In genomic region chr2:10327896-10328666, GRCh38 we compare ENCODE assay signal across 13 cellular contexts. TPM values are rescaled to one million over a fixed set of nuclear protein-coding genes. Genes with fewer than 3 reads are reported as not detected.
DNase-seq lines count a peak whose midpoint lies in the region; ATAC-seq and TF ChIP-seq lines count a peak whose summit lies in the region.
"Had no signal": no experiment of that assay in that cellular context is flagged by ENCODE, and none has a peak within 500 bp of the region (broad histone marks: within the 10 kb centered on the region; RNA-seq: fewer than 3 reads in every experiment).

No MANE protein-coding gene starts in this region.

- no peaks in the 10 kb centered on the region for H3K27me3 Mint-ChIP-seq in stimulated activated naive CD8-positive, alpha-beta T cell treated with anti-CD3 and anti-CD28 coated beads, Interleukin-15, amount 100 ng/mL, for 72 hours
- no peaks in the 10 kb centered on the region for H3K27me3 Mint-ChIP-seq in central memory CD8-positive, alpha-beta T cell

- no peak overlapping the region for H3K27ac Mint-ChIP-seq in stimulated activated naive CD8-positive, alpha-beta T cell treated with anti-CD3 and anti-CD28 coated beads, Interleukin-15, amount 100 ng/mL, for 72 hours
- peak overlapping the region; percentile 99 for H3K27ac Mint-ChIP-seq in central memory CD8-positive, alpha-beta T cell (ENCODE audit: low read depth)

- no peak overlapping the region for H3K4me2 ChIP-seq in Karpas-422 (ENCODE audit: low read depth, low read length, poor library complexity, severe bottlenecking)

- H3K4me1 ChIP-seq in vagina (peaks cover 63% of the 10 kb centered on the region), Karpas-422 (ENCODE audit: low read length) (peaks cover 22% of the 10 kb centered on the region)

- no peak for TF ChIP-seq CTCF in vagina (IDR thresholded peaks at IDR 0.05)

- no peaks in the 10 kb centered on the region for H3K9me3 ChIP-seq in vagina
- H3K9me3 ChIP-seq in Karpas-422 (ENCODE audit: low read length), result no peaks in the 10 kb centered on the region
- H3K9me3 ChIP-seq: SJSA1 had no signal

- H3K36me3 ChIP-seq in vagina, result no peaks in the 10 kb centered on the region
- H3K36me3 ChIP-seq in Karpas-422 (ENCODE audit: insufficient read depth, low read length), result no peaks in the 10 kb centered on the region
- H3K36me3 ChIP-seq: SJSA1 had no signal

- H2AFZ ChIP-seq in Karpas-422 (ENCODE audit: low read length), result no peak overlapping the region

- ATAC-seq in stimulated activated naive CD8-positive, alpha-beta T cell treated with anti-CD3 and anti-CD28 coated beads, Interleukin-15, Interleukin-2, amounts not matched to agents 100 U/mL and 50 U/mL, for 24 hours, result no peak
- no peak for ATAC-seq in stimulated activated naive CD8-positive, alpha-beta T cell treated with anti-CD3 and anti-CD28 coated beads, Interleukin-15, amount 100 ng/mL, for 72 hours
- ATAC-seq in central memory CD8-positive, alpha-beta T cell (replicated peaks; ENCODE audit: extremely low read depth, poor library complexity, severe bottlenecking), result no peak
- no peak for ATAC-seq in GM21390 (IDR thresholded peaks at IDR 0.05; ENCODE audit: unreplicated experiment)

- no peak for TF ChIP-seq POLR2A in vagina (IDR thresholded peaks at IDR 0.05)

- H3K27me3 ChIP-seq in vagina (no peaks in the 10 kb centered on the region), Karpas-422 (ENCODE audit: low read length) (no peaks in the 10 kb centered on the region; the same call in 1 of the 2 replicates)
- H3K27me3 ChIP-seq: SJSA1 had no signal

- H3K27ac ChIP-seq in vagina, result no peak overlapping the region
- no peak overlapping the region for H3K27ac ChIP-seq in Karpas-422 (ENCODE audit: low read length)
- H3K27ac ChIP-seq: SJSA1 had no signal

- H3K79me2 ChIP-seq in Karpas-422 (ENCODE audit: low read length), result no peaks in the 10 kb centered on the region

- peak overlapping the region in 1 of 2 donors; percentile 41 for H3K4me3 Mint-ChIP-seq in stimulated activated naive CD8-positive, alpha-beta T cell treated with anti-CD3 and anti-CD28 coated beads, Interleukin-15, amount 100 ng/mL, for 72 hours
- H3K4me3 Mint-ChIP-seq in central memory CD8-positive, alpha-beta T cell, result no peak overlapping the region

- intact Hi-C loops in vagina (cut with DNase I), result no loop called here

- H3K4me3 ChIP-seq in vagina (no peak overlapping the region), Karpas-422 (ENCODE audit: low read length) (no peak overlapping the region)
- H3K4me3 ChIP-seq: SJSA1 had no signal

- H4K20me1 ChIP-seq in Karpas-422 (ENCODE audit: insufficient read depth, low read depth, low read length), result 0 out of 2 replicates have a peak, but pooled peaks cover 10% of the 10 kb centered on the region

- H3K4me1 Mint-ChIP-seq in stimulated activated naive CD8-positive, alpha-beta T cell treated with anti-CD3 and anti-CD28 coated beads, Interleukin-15, amount 100 ng/mL, for 72 hours, result peaks cover 100% of the 10 kb centered on the region
- peaks cover 87% of the 10 kb centered on the region for H3K4me1 Mint-ChIP-seq in central memory CD8-positive, alpha-beta T cell

- no peaks in the 10 kb centered on the region for H3K9me3 Mint-ChIP-seq in stimulated activated naive CD8-positive, alpha-beta T cell treated with anti-CD3 and anti-CD28 coated beads, Interleukin-15, amount 100 ng/mL, for 72 hours
- no peaks in the 10 kb centered on the region for H3K9me3 Mint-ChIP-seq in central memory CD8-positive, alpha-beta T cell

- peaks cover 14% of the 10 kb centered on the region for H3K36me3 Mint-ChIP-seq in central memory CD8-positive, alpha-beta T cell (ENCODE audit: insufficient read depth)

- DNase-seq in stimulated activated naive CD8-positive, alpha-beta T cell treated with anti-CD3 and anti-CD28 coated beads, Interleukin-15, Interleukin-2, amounts not matched to agents 100 U/mL and 50 U/mL, for 24 hours, result peak; percentile 19
- no peak for DNase-seq in stimulated activated naive CD8-positive, alpha-beta T cell treated with anti-CD3 and anti-CD28 coated beads, Interleukin-15, amount 100 ng/mL, for 72 hours
- peak; percentile 74 for DNase-seq in NCI-H345 (lab: John Stamatoyannopoulos, UW)
- no peak for DNase-seq in central memory CD8-positive, alpha-beta T cell (ENCODE audit: low spot score in 2 of 2)
- no peak for DNase-seq in vagina (ENCODE audit: extremely low spot score in 2 of 2)
- no peak for DNase-seq in Karpas-422
- DNase-seq in EL, result no peak
- DNase-seq: DND-41; effector CD4-positive, alpha-beta T cell; head of caudate nucleus; NCI-H1930 had no signal

- no peaks in the 10 kb centered on the region for H3K9me2 ChIP-seq in Karpas-422 (replicated peaks; ENCODE audit: insufficient read depth, low read length)

- H3K9ac ChIP-seq in Karpas-422 (ENCODE audit: low read length), result no peak overlapping the region

RNA-seq across cellular contexts. Expression of gene HPCAL1, which starts 25.4 kb away (rescaled TPM):
- total RNA-seq in vagina, result 43.7 TPM
- total RNA-seq in Karpas-422 (2014; rRNA removed; shearing (Covaris generic); ENCODE audit: low replicate concordance), result 5.0 and 6.6 TPM in 2 replicates

Comparison
In these comparisons a context has a peak if more than half of its experiments do, and no peak if none do; other contexts are left out.
1. DNase-seq: peak in stimulated activated naive CD8-positive, alpha-beta T cell treated with anti-CD3 and anti-CD28 coated beads, Interleukin-15, Interleukin-2, amounts not matched to agents 100 U/mL and 50 U/mL, for 24 hours (single experiment) and NCI-H345 (single experiment); none in stimulated activated naive CD8-positive, alpha-beta T cell treated with anti-CD3 and anti-CD28 coated beads, Interleukin-15, amount 100 ng/mL, for 72 hours (0 of 2), central memory CD8-positive, alpha-beta T cell (0 of 2), vagina (0 of 2), Karpas-422 (single experiment) and EL (single experiment).